ENCODE assay signal across 29 cellular contexts in genomic region chr5:151605559-151605958, GRCh38. TPM values are rescaled to one million over a fixed set of nuclear protein-coding genes. Genes with fewer than 3 reads are reported as not detected.
DNase-seq lines count a peak whose midpoint lies in the region; ATAC-seq, FAIRE-seq and TF ChIP-seq lines count a peak whose summit lies in the region.
"Had no signal": no experiment of that assay in that cellular context is flagged by ENCODE, and none has a peak within 500 bp of the region (broad histone marks: within the 10 kb centered on the region; RNA-seq: fewer than 3 reads in every experiment).

No MANE protein-coding gene starts in this region.

- in situ Hi-C loops in K562 (cut with MboI) (no loop called here), gastrocnemius medialis (cut with MboI; ENCODE audit: low sequenced_read_pairs in 4 of 4) (no loop called here)

- H3K4me3 ChIP-seq in A549, result no peak overlapping the region
- no peak overlapping the region for H3K4me3 ChIP-seq in K562
- H3K4me3 ChIP-seq in gastrocnemius medialis, result no peak overlapping the region
- H3K4me3 ChIP-seq: BLaER1, GM12878 had no signal

- BruUV-seq in K562 (replicated peaks; lab: Mats Ljungman, UMichigan), result no TSS peak

- POLR2A ChIA-PET in A549 (lab: Yijun Ruan, JAX) (no interaction called here), K562 (lab: Yijun Ruan, JAX) (no interaction called here)

- H3K27ac ChIP-seq in A549 (no peak overlapping the region), K562 (ENCODE audit: extremely low read depth, low read depth, low read length) (no peak overlapping the region), gastrocnemius medialis (no peak overlapping the region)
- H3K27ac ChIP-seq: 22Rv1, BLaER1 had no signal

- H3K36me3 ChIP-seq in K562 (ENCODE audit: control insufficient read depth, insufficient read depth, low read length) (no peaks in the 10 kb centered on the region), gastrocnemius medialis (no peaks in the 10 kb centered on the region)
- H3K36me3 ChIP-seq: BE2C, BLaER1 had no signal

- no peaks in the 10 kb centered on the region for H4K20me1 ChIP-seq in K562 (replicated peaks; ENCODE audit: control insufficient read depth, insufficient read depth, low read length)
- H4K20me1 ChIP-seq: BLaER1 had no signal

- no peaks in the 10 kb centered on the region for H3K79me2 ChIP-seq in K562 (ENCODE audit: control insufficient read depth, insufficient read depth, low read length)

- peaks cover 0 to 3% of the 10 kb centered on the region in 2 donors for H3K9me3 Mint-ChIP-seq in stimulated activated naive B cell treated with anti-CD40 and anti-IgM and Interleukin-4, amounts not matched to agents 10 μg/mL and 1 μg/mL and 100 μg/mL, for 72 hours
- H3K9me3 Mint-ChIP-seq: CD14-positive monocyte; CD4-positive, CD25-positive, alpha-beta regulatory T cell; CD8-positive, alpha-beta memory T cell had no signal

- no peaks in the 10 kb centered on the region for H3K4me1 ChIP-seq in A549
- no peaks in the 10 kb centered on the region for H3K4me1 ChIP-seq in K562 (replicated peaks in 1 of 2; ENCODE audit: control insufficient read depth in 2 of 2, insufficient read depth in 2 of 2, low read length in 2 of 2)
- H3K4me1 ChIP-seq in gastrocnemius medialis, result no peaks in the 10 kb centered on the region
- H3K4me1 ChIP-seq: BE2C, BLaER1 had no signal

- TF ChIP-seq RAD21 in A549 (conservative IDR thresholded peaks at IDR 0.05 in 1 of 2, IDR thresholded peaks at IDR 0.05 in 1 of 2) (no peak), K562 (CRISPR knock-in tag; conservative IDR thresholded peaks at IDR 0.05 in 1 of 2, IDR thresholded peaks at IDR 0.05 in 1 of 2) (no peak)

- 2% methylated on average over 3 of the region's 3 CpGs for WGBS in A549 (ENCODE audit: missing lambda C conversion rate)
- WGBS in K562 (ENCODE audit: insufficient coverage, low coverage, missing lambda C conversion rate), result 2% methylated on average over 3 of the region's 3 CpGs

- no peak for TF ChIP-seq EP300 in A549 (IDR thresholded peaks at IDR 0.05)
- no peak for TF ChIP-seq EP300 in K562 (IDR thresholded peaks at IDR 0.05; ENCODE audit: low read length)

- TF ChIP-seq CTCF in A549 (IDR thresholded peaks at IDR 0.05) (no peak), K562 (IDR thresholded peaks at IDR 0.05 in 2 of 3, conservative IDR thresholded peaks at IDR 0.05 in 1 of 3; ENCODE audit: insufficient read depth in 2 of 3, low read depth in 1 of 3, low read length in 3 of 3) (no peak), gastrocnemius medialis (IDR thresholded peaks at IDR 0.05 in 4 of 5, conservative IDR thresholded peaks at IDR 0.05 in 1 of 5) (no peak)

- no peak overlapping the region for H3K4me3 Mint-ChIP-seq in stimulated activated naive B cell treated with anti-CD40 and anti-IgM and Interleukin-4, amounts not matched to agents 10 μg/mL and 1 μg/mL and 100 μg/mL, for 72 hours
- H3K4me3 Mint-ChIP-seq: CD14-positive monocyte; CD4-positive, alpha-beta memory T cell; CD4-positive, CD25-positive, alpha-beta regulatory T cell; CD8-positive, alpha-beta memory T cell had no signal

- no peak overlapping the region for H3K9ac ChIP-seq in K562 (ENCODE audit: insufficient read depth in 1 of 2, low read depth in 2 of 2, low read length in 2 of 2)
- H3K9ac ChIP-seq: BLaER1 had no signal

- TF ChIP-seq POLR2A in A549 (IDR thresholded peaks at IDR 0.05; ENCODE audit: low read length) (no peak), K562 (conservative IDR thresholded peaks at IDR 0.05) (no peak), gastrocnemius medialis (IDR thresholded peaks at IDR 0.05) (no peak)

- H3K27ac Mint-ChIP-seq in stimulated activated naive B cell treated with anti-CD40 and anti-IgM and Interleukin-4, amounts not matched to agents 10 μg/mL and 1 μg/mL and 100 μg/mL, for 72 hours, result peak overlapping the region; percentile 2
- H3K27ac Mint-ChIP-seq: CD14-positive monocyte; CD4-positive, alpha-beta memory T cell; CD8-positive, alpha-beta memory T cell had no signal

- DNase-seq in cardiac septum (ENCODE audit: low spot score), result peak; percentile 35
- no peak for DNase-seq in left cardiac atrium
- DNase-seq in A549 (ENCODE audit: low read depth in 1 of 2, low spot score in 1 of 2), result no peak
- no peak for DNase-seq in K562 (ENCODE audit: extremely low read depth in 1 of 4, low spot score in 3 of 4)
- DNase-seq in stimulated activated naive B cell treated with anti-CD40 and anti-IgM and Interleukin-4, amounts not matched to agents 10 μg/mL and 1 μg/mL and 100 μg/mL, for 72 hours, result no peak
- DNase-seq in gastrocnemius medialis, result no peak
- no peak for DNase-seq in NCI-H1436 (lab: John Stamatoyannopoulos, UW)
- DNase-seq: ACHN; BE2C; C1 segment of cervical spinal cord; CD4-positive, alpha-beta memory T cell; CD4-positive, CD25-positive, alpha-beta regulatory T cell; CD8-positive, alpha-beta memory T cell; COR-L47; DMS 273 treated with DMSO at 0.1 percent for 48 hours; DMS153; DMS53; DMS79; DND-41; EL; GDM1 had no signal

- H3K9me1 ChIP-seq in K562 (ENCODE audit: control insufficient read depth, insufficient read depth, low read length), result no peaks in the 10 kb centered on the region

- H3K36me3 Mint-ChIP-seq in stimulated activated naive B cell treated with anti-CD40 and anti-IgM and Interleukin-4, amounts not matched to agents 10 μg/mL and 1 μg/mL and 100 μg/mL, for 72 hours, result no peaks in the 10 kb centered on the region
- H3K36me3 Mint-ChIP-seq: CD14-positive monocyte; CD4-positive, alpha-beta memory T cell; CD4-positive, CD25-positive, alpha-beta regulatory T cell; CD8-positive, alpha-beta memory T cell had no signal

- ATAC-seq in left cardiac atrium (no peak), A549 (no peak), K562 (no peak), gastrocnemius medialis (no peak)
- no peak for ATAC-seq in stimulated activated naive B cell treated with anti-CD40 and anti-IgM and Interleukin-4, amounts not matched to agents 10 μg/mL and 1 μg/mL and 100 μg/mL, for 72 hours (replicated peaks)
- ATAC-seq: GM12878 had no signal

- FAIRE-seq in A549 (lab: Jason Lieb, UNC) (no peak), K562 (lab: Jason Lieb, UNC) (no peak)
- FAIRE-seq: GM12878, GM12892, GM18507 had no signal

- 0 out of 3 replicates have a peak, but pooled peaks cover 6% of the 10 kb centered on the region for H3K9me3 ChIP-seq in A549
- H3K9me3 ChIP-seq in K562 (replicated peaks; ENCODE audit: control insufficient read depth, insufficient read depth, low read depth, low read length), result no peaks in the 10 kb centered on the region
- no peaks in the 10 kb centered on the region for H3K9me3 ChIP-seq in gastrocnemius medialis
- H3K9me3 ChIP-seq: BE2C, BLaER1 had no signal

- no peaks in the 10 kb centered on the region; a peak in 1 of 5 replicates for H3K27me3 ChIP-seq in K562 (ENCODE audit: control insufficient read depth in 2 of 2, insufficient read depth in 2 of 2, low read length in 2 of 2)
- H3K27me3 ChIP-seq in gastrocnemius medialis, result no peaks in the 10 kb centered on the region
- H3K27me3 ChIP-seq: BLaER1 had no signal

- H3K27me3 Mint-ChIP-seq in stimulated activated naive B cell treated with anti-CD40 and anti-IgM and Interleukin-4, amounts not matched to agents 10 μg/mL and 1 μg/mL and 100 μg/mL, for 72 hours, result peaks cover 26 to 33% of the 10 kb centered on the region in 2 donors

- CTCF ChIA-PET in A549 (lab: Yijun Ruan, JAX) (interaction anchor here (1.0 to 1.4 kb wide), 3 partner anchors 9 to 46 kb away, joined by 3 to 4 read pairs (median 4); no protein-coding TSS in a partner anchor), K562 (lab: Yijun Ruan, JAX; ENCODE audit: low intra/inter-chr PET ratio) (no interaction called here)

- H3K4me1 Mint-ChIP-seq in stimulated activated naive B cell treated with anti-CD40 and anti-IgM and Interleukin-4, amounts not matched to agents 10 μg/mL and 1 μg/mL and 100 μg/mL, for 72 hours, result no peaks in the 10 kb centered on the region
- H3K4me1 Mint-ChIP-seq: CD14-positive monocyte; CD4-positive, CD25-positive, alpha-beta regulatory T cell; CD8-positive, alpha-beta memory T cell had no signal

- H2AFZ ChIP-seq in K562 (ENCODE audit: low read depth, low read length), result no peak overlapping the region

- intact Hi-C loops in cardiac septum (cut with DNase I), result no loop called here
- intact Hi-C loops in left cardiac atrium (cut with DNase I), result no loop called here
- intact Hi-C loops in K562 (cut with micrococcal nuclease), result no loop called here
- intact Hi-C loops in gastrocnemius medialis (cut with DNase I; ENCODE audit: low total_unique reads), result no loop called here

- H3K4me2 ChIP-seq in A549 (no peak overlapping the region), K562 (ENCODE audit: insufficient read depth, low read length) (no peak overlapping the region)
- H3K4me2 ChIP-seq: BLaER1 had no signal

TF ChIP-seq in A549, 52 proteins besides CTCF, POLR2A, EP300 and RAD21:
- peak; percentile 76 for TF ChIP-seq MAFK (IDR thresholded peaks at IDR 0.05; ENCODE audit: partially characterized antibody)
- no peak for TF ChIP-seq CEBPB (IDR thresholded peaks at IDR 0.05)

TF ChIP-seq in K562, 482 proteins besides CTCF, POLR2A, EP300 and RAD21 (continues in another document):
- no peak for TF ChIP-seq ZNF79 (CRISPR knock-in tag; IDR thresholded peaks at IDR 0.05; ENCODE audit: low read depth)

RNA-seq across cellular contexts. Expression of gene FAT2, which starts 14.4 kb away (rescaled TPM):
- 0.05 TPM for total RNA-seq in cardiac septum
- under 1 TPM; 0.18 to 0.44 TPM for total RNA-seq in left cardiac atrium
- polyA plus RNA-seq in A549 (2011; rRNA removed), result 0.01 TPM in 1 of 2 replicates, not detected in the other
- polyA plus RNA-seq in A549 (2012; cell fraction: cytosol; rRNA removed), result under 0.01 TPM in 1 of 2 replicates, not detected in the other
- 0.01 TPM in 1 of 2 replicates, not detected in the other for polyA plus RNA-seq in A549 (2012; cell fraction: nucleus; rRNA removed)
- 0.01 to 0.03 TPM (median 0.01 TPM) in 3 replicates for polyA plus RNA-seq in A549 (2017; fragmentation: RNase III; extraction: RNeasy Plus Mini Kit Qiagen cat#74134 plus additional on column Dnase treatment)
- polyA minus RNA-seq in A549 (2011; rRNA and poly(A)+ RNA removed), result 0.08 and 0.10 TPM in 2 replicates
- total RNA-seq in K562 (2011; cell fraction: chromatin; rRNA removed; ENCODE audit: low replicate concordance), result not detected in 2 replicates
- total RNA-seq in K562 (2011; cell fraction: nucleolus; rRNA removed), result not detected in 2 replicates
- total RNA-seq in K562 (2011; cell fraction: nucleoplasm; rRNA removed), result under 0.01 TPM in 1 of 2 replicates, not detected in the other
- not detected in 2 replicates for total RNA-seq in K562 (2014; rRNA removed)
- not detected in 2 replicates for total RNA-seq in K562 (2014; rRNA removed; fragmentation: Illumina TruSeq; extraction: Trizol)
- total RNA-seq in K562 (2015; rRNA removed; fragmentation: Illumina TruSeq; extraction: Trizol), result not detected in 2 replicates
- not detected in 2 replicates for total RNA-seq in K562 (2021)
- not detected in 2 replicates for polyA plus RNA-seq in K562 (2011; rRNA removed)
- polyA plus RNA-seq in K562 (2011; cell fraction: cytosol; rRNA removed), result not detected in 2 replicates
- polyA plus RNA-seq in K562 (2011; cell fraction: nucleus; rRNA removed), result not detected in 2 replicates
- 0.06 and 0.07 TPM in 2 replicates for polyA plus RNA-seq in K562 (2012)
- not detected in 2 replicates for polyA plus RNA-seq in K562 (2014; fragmentation: Illumina TruSeq; extraction: Trizol)
- polyA plus RNA-seq in K562 (2014; fragmentation: Nextera tagmentation; extraction: Ambion mirVana), result not detected
- not detected in 2 replicates for polyA plus RNA-seq in K562 (2014; rRNA removed)
- not detected in 2 replicates for polyA minus RNA-seq in K562 (2011; rRNA and poly(A)+ RNA removed)
- polyA minus RNA-seq in K562 (2011; cell fraction: cytosol; rRNA and poly(A)+ RNA removed), result not detected in 2 replicates
- not detected in 2 replicates for polyA minus RNA-seq in K562 (2011; cell fraction: nucleus; rRNA and poly(A)+ RNA removed)
- total RNA-seq in gastrocnemius medialis, result not detected
- total RNA-seq: A673; CD4-positive, alpha-beta memory T cell; CD4-positive, CD25-positive, alpha-beta regulatory T cell; CD8-positive, alpha-beta memory T cell; G401 had no signal
- polyA plus RNA-seq: CD14-positive monocyte; CD4-positive, alpha-beta memory T cell; CD8-positive, alpha-beta memory T cell had no signal
